8 cellular contexts compared by ENCODE assay signal in genomic region chr3:52056521-52056967, GRCh38. TPM values are rescaled to one million over a fixed set of nuclear protein-coding genes. Genes with fewer than 3 reads are reported as not detected.
DNase-seq lines count a peak whose midpoint lies in the region; ATAC-seq, FAIRE-seq and TF ChIP-seq lines count a peak whose summit lies in the region.

A gene with protein sequence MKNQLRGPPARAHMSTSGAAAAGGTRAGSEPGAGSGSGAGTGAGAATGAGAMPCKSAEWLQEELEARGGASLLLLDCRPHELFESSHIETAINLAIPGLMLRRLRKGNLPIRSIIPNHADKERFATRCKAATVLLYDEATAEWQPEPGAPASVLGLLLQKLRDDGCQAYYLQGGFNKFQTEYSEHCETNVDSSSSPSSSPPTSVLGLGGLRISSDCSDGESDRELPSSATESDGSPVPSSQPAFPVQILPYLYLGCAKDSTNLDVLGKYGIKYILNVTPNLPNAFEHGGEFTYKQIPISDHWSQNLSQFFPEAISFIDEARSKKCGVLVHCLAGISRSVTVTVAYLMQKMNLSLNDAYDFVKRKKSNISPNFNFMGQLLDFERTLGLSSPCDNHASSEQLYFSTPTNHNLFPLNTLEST (minus strand): TSS chr3:52056571. CDS start chr3:52056366, 205 bp downstream.

- H3K9me3 ChIP-seq in MG63: no peaks in the 10 kb centered on the region
- no peaks in the 10 kb centered on the region for H3K9me3 ChIP-seq in iPS DF 6.9 (ENCODE audit: control insufficient read depth, insufficient read depth, low read length)

- ATAC-seq in GM21619 (IDR thresholded peaks at IDR 0.05; ENCODE audit: unreplicated experiment): peak; percentile 23
- ATAC-seq in HG03469 (IDR thresholded peaks at IDR 0.05; ENCODE audit: unreplicated experiment): no peak

- DNase-seq in D721Med (ENCODE audit: insufficient read length, low spot score) (peak; percentile 50), MG63 (peak; percentile 61), T1000 (lab: John Stamatoyannopoulos, UW) (peak; percentile 50), astrocyte of the spinal cord (ENCODE audit: low read depth, low spot score) (peak; percentile 67), iPS DF 6.9 (ENCODE audit: low read depth, low spot score) (no peak), skeletal muscle cell (ENCODE audit: low read depth) (no peak)

- TF ChIP-seq CTCF in D721Med (IDR thresholded peaks at IDR 0.05; ENCODE audit: insufficient read depth, missing control alignments) (no peak), astrocyte of the spinal cord (IDR thresholded peaks at IDR 0.05; ENCODE audit: low read depth, low read length) (no peak)

- no CpG with 5 or more reads among the region's 51 CpGs for WGBS in iPS DF 6.9 (ENCODE audit: insufficient coverage, insufficient read length)

- peaks cover 7% of the 10 kb centered on the region for H3K4me1 ChIP-seq in iPS DF 6.9 (ENCODE audit: control insufficient read depth, insufficient read depth, low read length)

- no peak within 1 kb of the TSS for H3K27ac ChIP-seq in iPS DF 6.9 (ENCODE audit: low read length)

- no peak for FAIRE-seq in D721Med (lab: Jason Lieb, UNC)

- no peaks in the 10 kb centered on the region for H3K27me3 ChIP-seq in MG63
- no peaks in the 10 kb centered on the region for H3K27me3 ChIP-seq in iPS DF 6.9 (ENCODE audit: control insufficient read depth, insufficient read depth, low read length)

- peaks cover 17% of the 10 kb centered on the region for H3K36me3 ChIP-seq in MG63
- H3K36me3 ChIP-seq in iPS DF 6.9 (ENCODE audit: control insufficient read depth, insufficient read depth, low read length): 0 out of 2 replicates have a peak, but pooled peaks cover 5% of the 10 kb centered on the region

- in situ Hi-C loops in astrocyte of the spinal cord (cut with HindIII; ENCODE audit: low sequenced_read_pairs): no loop called here

- H3K4me3 ChIP-seq in MG63 (peak within 1 kb of the TSS; percentile 67), astrocyte of the spinal cord (ENCODE audit: low read depth, low read length) (peak within 1 kb of the TSS; percentile 83), iPS DF 6.9 (ENCODE audit: low read length) (peak within 1 kb of the TSS; percentile 68), skeletal muscle cell (ENCODE audit: low read depth, low read length) (peak within 1 kb of the TSS; percentile 91)

RNA-seq across cellular contexts. Expression of the gene that starts here (rescaled TPM):
- 2.1 and 9.7 TPM in 2 replicates for total RNA-seq in MG63 (2014; rRNA removed; shearing (Covaris generic); ENCODE audit: low replicate concordance)

Comparison
In these comparisons a context has a peak if more than half of its experiments do, and no peak if none do; other contexts are left out.
1. DNase-seq: peak in D721Med (single experiment), MG63 (single experiment), T1000 (single experiment) and astrocyte of the spinal cord (single experiment); none in iPS DF 6.9 (single experiment) and skeletal muscle cell (single experiment).
2. Peak in every context shown above with its lines, with median percentiles within 50 percentile points of each other: H3K4me3 ChIP-seq.